ENCODE assay signal across 9 cellular contexts in genomic region chr16:19223235-19223847, GRCh38. TPM values are rescaled to one million over a fixed set of nuclear protein-coding genes. Genes with fewer than 3 reads are reported as not detected.
DNase-seq lines count a peak whose midpoint lies in the region; ATAC-seq and TF ChIP-seq lines count a peak whose summit lies in the region.
"Had no signal": no experiment of that assay in that cellular context is flagged by ENCODE, and none has a peak within 500 bp of the region (broad histone marks: within the 10 kb centered on the region; RNA-seq: fewer than 3 reads in every experiment).

No MANE protein-coding gene starts in this region.

- H3K36me3 Mint-ChIP-seq in activated T-cell treated with anti-CD3 and anti-CD28 coated beads, Interleukin-2, amount 50 U/mL, for 24 hours (ENCODE audit: low read depth), result no peaks in the 10 kb centered on the region
- H3K36me3 Mint-ChIP-seq in activated T-cell treated with anti-CD3 and anti-CD28 coated beads, Interleukin-2, amount 50 U/mL, for 4 hours (ENCODE audit: insufficient read depth), result no peaks in the 10 kb centered on the region

- H3K27ac Mint-ChIP-seq in activated T-cell treated with anti-CD3 and anti-CD28 coated beads, Interleukin-2, amount 50 U/mL, for 24 hours, result no peak overlapping the region
- H3K27ac Mint-ChIP-seq: dendritic cell treated with granulocyte-macrophage colony-stimulating factor and Interleukin-4, amounts not matched to agents 40 ng/mL and 50 ng/mL, for 4 days had no signal

- in situ Hi-C loops in G401 (cut with HindIII; ENCODE audit: low sequenced_read_pairs), result no loop called here

- no peak overlapping the region for H3K4me3 ChIP-seq in foreskin fibroblast (ENCODE audit: low read depth in 1 of 2, low read length in 2 of 2)

- peak; percentile 49 for TF ChIP-seq CTCF in foreskin fibroblast (IDR thresholded peaks at IDR 0.05; ENCODE audit: low read depth, low read length)

- no peak overlapping the region for H3K4me3 Mint-ChIP-seq in activated T-cell treated with anti-CD3 and anti-CD28 coated beads, Interleukin-2, amount 50 U/mL, for 24 hours
- no peak overlapping the region for H3K4me3 Mint-ChIP-seq in activated T-cell treated with anti-CD3 and anti-CD28 coated beads, Interleukin-2, amount 50 U/mL, for 4 hours
- H3K4me3 Mint-ChIP-seq: dendritic cell treated with granulocyte-macrophage colony-stimulating factor and Interleukin-4, amounts not matched to agents 40 ng/mL and 50 ng/mL, for 4 days had no signal

- no peak for ATAC-seq in activated T-cell treated with anti-CD3 and anti-CD28 coated beads, Interleukin-2, amount 50 U/mL, for 4 hours
- no peak for ATAC-seq in HG02571 (IDR thresholded peaks at IDR 0.05; ENCODE audit: unreplicated experiment)
- ATAC-seq in HG02840 (IDR thresholded peaks at IDR 0.05; ENCODE audit: low FRiP score, unreplicated experiment), result no peak

- H3K27me3 Mint-ChIP-seq in activated T-cell treated with anti-CD3 and anti-CD28 coated beads, Interleukin-2, amount 50 U/mL, for 24 hours, result peaks cover 6% of the 10 kb centered on the region
- H3K27me3 Mint-ChIP-seq in activated T-cell treated with anti-CD3 and anti-CD28 coated beads, Interleukin-2, amount 50 U/mL, for 4 hours (ENCODE audit: low read depth), result no peaks in the 10 kb centered on the region

- no peaks in the 10 kb centered on the region for H3K4me1 Mint-ChIP-seq in activated T-cell treated with anti-CD3 and anti-CD28 coated beads, Interleukin-2, amount 50 U/mL, for 24 hours (ENCODE audit: low read depth)
- no peaks in the 10 kb centered on the region for H3K4me1 Mint-ChIP-seq in activated T-cell treated with anti-CD3 and anti-CD28 coated beads, Interleukin-2, amount 50 U/mL, for 4 hours (ENCODE audit: low read depth)

- no peaks in the 10 kb centered on the region for H3K9me3 Mint-ChIP-seq in activated T-cell treated with anti-CD3 and anti-CD28 coated beads, Interleukin-2, amount 50 U/mL, for 24 hours
- peaks cover 5% of the 10 kb centered on the region for H3K9me3 Mint-ChIP-seq in activated T-cell treated with anti-CD3 and anti-CD28 coated beads, Interleukin-2, amount 50 U/mL, for 4 hours

- peak; percentile 46 for DNase-seq in activated T-cell treated with anti-CD3 and anti-CD28 coated beads, Interleukin-2, amount 50 U/mL, for 24 hours
- DNase-seq in activated T-cell treated with anti-CD3 and anti-CD28 coated beads, Interleukin-2, amount 50 U/mL, for 4 hours, result no peak
- peak; percentile 11 for DNase-seq in RKO (ENCODE audit: low spot score)
- DNase-seq in foreskin fibroblast, result peak in 1 of 2 donors; percentile 9
- peak; percentile 4 for DNase-seq in stimulated activated CD8-positive, alpha-beta memory T cell treated with anti-CD3 and anti-CD28 coated beads, Interleukin-7, amount 100 ng/mL, for 24 hours (ENCODE audit: low read depth)
- DNase-seq in G401 (ENCODE audit: low spot score), result no peak

RNA-seq across cellular contexts. Expression of gene SYT17, which starts 55.3 kb away (rescaled TPM):
- total RNA-seq in activated T-cell treated with anti-CD3 and anti-CD28 coated beads, Interleukin-2, amount 50 U/mL, for 4 hours, result under 1 TPM; 0.19 to 0.30 (median 0.29) TPM
- 0.12 TPM in 1 of 2 replicates, not detected in the other for total RNA-seq in G401 (2014; rRNA removed; shearing (Covaris generic))

Comparison
In these comparisons a context has a peak if more than half of its experiments do, and no peak if none do; other contexts are left out.
1. DNase-seq: peak in activated T-cell treated with anti-CD3 and anti-CD28 coated beads, Interleukin-2, amount 50 U/mL, for 24 hours (single experiment), RKO (single experiment) and stimulated activated CD8-positive, alpha-beta memory T cell treated with anti-CD3 and anti-CD28 coated beads, Interleukin-7, amount 100 ng/mL, for 24 hours (single experiment); none in activated T-cell treated with anti-CD3 and anti-CD28 coated beads, Interleukin-2, amount 50 U/mL, for 4 hours (single experiment) and G401 (single experiment).